In genomic region chr9:87592554-87593394, GRCh38 we compare ENCODE assay signal across 11 cellular contexts.
DNase-seq lines count a peak whose midpoint lies in the region; ATAC-seq and TF ChIP-seq lines count a peak whose summit lies in the region.
"Had no signal": no experiment of that assay in that cellular context is flagged by ENCODE, and none has a peak within 500 bp of the region (broad histone marks: within the 10 kb centered on the region; RNA-seq: fewer than 3 reads in every experiment).

No MANE protein-coding gene starts in this region.

- 23% methylated on average over 15 of the region's 15 CpGs for WGBS in esophagus muscularis mucosa

- peak overlapping the region; percentile 31 for H3K27ac ChIP-seq in A673 (ENCODE audit: low read depth, low read length, poor library complexity, severe bottlenecking)
- peak overlapping the region; percentile 75 to 83 (median 80) for H3K27ac ChIP-seq in esophagus muscularis mucosa (replicated peaks in 1 of 4)

- CTCF ChIA-PET in A673 (lab: Charles Lee): no interaction called here

- peak overlapping the region in 2 of 3 experiments; percentile 10 to 29 for H3K4me3 Mint-ChIP-seq in nephron

- H3K4me1 ChIP-seq in A673 (ENCODE audit: insufficient read depth, low read length, poor library complexity, severe bottlenecking) (peaks cover 53% of the 10 kb centered on the region), esophagus muscularis mucosa (peaks cover 35 to 72% (median 66%) of the 10 kb centered on the region in 4 donors)

- H3K27me3 ChIP-seq in A673 (replicated peaks; ENCODE audit: insufficient read depth, low read depth, low read length, poor library complexity) (no peaks in the 10 kb centered on the region), esophagus muscularis mucosa (no peaks in the 10 kb centered on the region)

- TF ChIP-seq CTCF in A673 (conservative IDR thresholded peaks at IDR 0.05; ENCODE audit: low read depth, low read length) (no peak), esophagus muscularis mucosa (IDR thresholded peaks at IDR 0.05) (no peak), nephron (IDR thresholded peaks at IDR 0.05; ENCODE audit: unreplicated experiment in 3 of 3) (no peak)

- no peaks in the 10 kb centered on the region for H3K9me3 ChIP-seq in A673 (ENCODE audit: low read depth, low read length, poor library complexity, severe bottlenecking)
- no peaks in the 10 kb centered on the region for H3K9me3 ChIP-seq in esophagus muscularis mucosa

- no peak for DNase-seq in A673 (ENCODE audit: low spot score)
- DNase-seq in NCI-H2029 (lab: John Stamatoyannopoulos, UW): peak; percentile 80
- DNase-seq in esophagus muscularis mucosa (ENCODE audit: extremely low spot score): no peak
- DNase-seq in activated gamma-delta T cell treated with Interleukin-2 at 50 U/mL for 16 hours: no peak
- DNase-seq in stimulated activated CD4-positive, alpha-beta T cell treated with anti-CD3 and anti-CD28 coated beads, Interleukin-4, amount 100 ng/mL, for 1 hour: no peak
- DNase-seq: AML-193, islet precursor cell, NCI-H524 treated with DMSO at 0.1 percent for 48 hours had no signal

- TF ChIP-seq EP300 in esophagus muscularis mucosa (IDR thresholded peaks at IDR 0.05): no peak

- peaks cover 60% of the 10 kb centered on the region for H3K4me1 Mint-ChIP-seq in nephron

- H3K36me3 ChIP-seq in A673 (ENCODE audit: insufficient read depth, low read length, poor library complexity, severe bottlenecking) (peaks cover 18% of the 10 kb centered on the region), esophagus muscularis mucosa (no peaks in the 10 kb centered on the region)

- ATAC-seq in GM19452 (IDR thresholded peaks at IDR 0.05; ENCODE audit: unreplicated experiment) (no peak), GM19397 (IDR thresholded peaks at IDR 0.05; ENCODE audit: unreplicated experiment) (no peak)

- no peak for TF ChIP-seq POLR2A in esophagus muscularis mucosa (IDR thresholded peaks at IDR 0.05; ENCODE audit: low read depth)

- H3K9me3 Mint-ChIP-seq in nephron: no peaks in the 10 kb centered on the region

- peak overlapping the region; percentile 69 to 87 (median 82) for H3K27ac Mint-ChIP-seq in nephron

- intact Hi-C loops in A673 (cut with micrococcal nuclease; ENCODE audit: unreplicated experiment) (no loop called here), esophagus muscularis mucosa (cut with DNase I) (no loop called here)

- H3K27me3 Mint-ChIP-seq in nephron (ENCODE audit: low read depth): peaks cover 2% of the 10 kb centered on the region

- POLR2A ChIA-PET in A673 (lab: Charles Lee; ENCODE audit: low non-redundant PET): no interaction called here

- no peak overlapping the region for H3K4me3 ChIP-seq in A673 (ENCODE audit: low read depth, low read length, poor library complexity, severe bottlenecking)
- H3K4me3 ChIP-seq in esophagus muscularis mucosa: peak overlapping the region; percentile 13 to 39 (median 28)

- no TSS peak for BruUV-seq in A673 (replicated peaks; lab: Mats Ljungman, UMichigan)

- peaks cover 4% of the 10 kb centered on the region for H3K36me3 Mint-ChIP-seq in nephron (ENCODE audit: low read depth)
